In the genomic region with DNA sequence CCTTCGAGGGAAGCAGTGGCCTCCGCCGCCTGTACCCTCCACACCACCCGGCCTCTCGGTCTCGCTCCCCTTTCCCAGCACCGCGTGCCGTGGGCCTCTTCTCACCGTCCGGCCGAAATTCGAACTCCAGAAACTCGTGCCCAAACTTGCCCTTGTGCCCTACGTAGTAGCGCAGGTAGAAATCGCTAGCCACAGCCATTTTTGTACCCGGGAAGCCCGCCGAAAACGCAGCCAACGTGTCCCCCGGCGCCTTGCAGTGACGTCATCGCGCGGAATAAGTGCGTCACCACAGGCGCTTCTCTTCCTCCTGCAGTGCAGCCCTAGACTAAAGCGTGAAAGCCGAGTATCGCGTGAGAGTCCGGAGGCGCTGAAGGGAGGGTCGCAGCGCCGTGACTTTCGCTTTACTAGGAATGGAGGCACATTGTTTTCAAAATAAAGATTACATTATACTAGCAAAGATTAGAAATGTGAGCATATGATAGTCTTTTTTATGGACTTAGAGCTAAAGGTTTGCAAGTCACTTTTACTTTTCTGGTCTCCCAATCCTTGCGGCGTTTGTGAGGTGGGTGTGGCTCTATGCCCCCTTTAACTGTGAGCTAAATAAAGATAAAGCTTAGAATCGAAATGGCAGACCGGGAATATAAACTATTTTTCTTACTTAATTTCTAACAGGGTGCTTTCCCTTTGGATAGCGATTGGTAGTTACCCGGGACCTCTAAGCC, we compare ENCODE assay signal across 8 cellular contexts. TPM values are rescaled to one million over a fixed set of nuclear protein-coding genes. Genes with fewer than 3 reads are reported as not detected.
A peak's percentile ranks its signal among the peaks of the same experiment; 100 is the strongest.
DNase-seq lines count a peak whose midpoint lies in the region; ATAC-seq lines count a peak whose summit lies in the region.

A gene (minus strand): TSS at position 276 of the 722 bp plus-strand sequence. CDS start 77 bp downstream, at position 199.

- H2BK5ac ChIP-seq in mesenchymal stem cell (ENCODE audit: low read depth, low read length, poor library complexity, severe bottlenecking) = no peak within 1 kb of the TSS

- H2BK120ac ChIP-seq in mesenchymal stem cell (ENCODE audit: low read depth, low read length) = no peak within 1 kb of the TSS

- WGBS in mesenchymal stem cell = under 1% methylated on average over 35 of the region's 46 CpGs

- CTCF ChIA-PET in activated CD8-positive, alpha-beta memory T cell treated with anti-CD3 and anti-CD28 coated beads, Interleukin-2, amount 10 ng/mL, durations not matched to agents 7 days and 5 days (lab: Charles Lee) = interaction anchor here (0.6 to 1.8 kb wide), 7 partner anchors 9 to 460 kb away, joined by 3 to 7 read pairs (median 3); no protein-coding TSS in a partner anchor

- peak; percentile 95 for ATAC-seq in GM21381 (IDR thresholded peaks at IDR 0.05; ENCODE audit: unreplicated experiment)
- peak; percentile 97 for ATAC-seq in activated CD8-positive, alpha-beta memory T cell treated with anti-CD3 and anti-CD28 coated beads, Interleukin-2, amount 10 ng/mL, durations not matched to agents 7 days and 5 days

- H4K8ac ChIP-seq in mesenchymal stem cell (ENCODE audit: low read length) = peak within 1 kb of the TSS; percentile 93

- H3K36me3 Mint-ChIP-seq in activated CD8-positive, alpha-beta memory T cell treated with anti-CD3 and anti-CD28 coated beads, Interleukin-2, amount 10 ng/mL, durations not matched to agents 7 days and 5 days = peaks cover 42% of the 10 kb centered on the region

- H3K27me3 Mint-ChIP-seq in activated CD8-positive, alpha-beta memory T cell treated with anti-CD3 and anti-CD28 coated beads, Interleukin-2, amount 10 ng/mL, durations not matched to agents 7 days and 5 days = peaks cover 3% of the 10 kb centered on the region

- H3K79me1 ChIP-seq in mesenchymal stem cell (replicated peaks; ENCODE audit: low read length, poor library complexity, severe bottlenecking) = peaks cover 4% of the 10 kb centered on the region

- H3K4ac ChIP-seq in mesenchymal stem cell (ENCODE audit: low read depth in 1 of 2, low read length in 2 of 2) = peak within 1 kb of the TSS; percentile 96 to 97

- peak within 1 kb of the TSS; percentile 91 for H2AFZ ChIP-seq in mesenchymal stem cell (ENCODE audit: low read depth, low read length)

- H3K4me2 ChIP-seq in mesenchymal stem cell (ENCODE audit: low read length, poor library complexity, severe bottlenecking) = peak within 1 kb of the TSS; percentile 88

- peak within 1 kb of the TSS; percentile 91 for H3K4me3 ChIP-seq in NT2/D1 (ENCODE audit: insufficient read length, low read depth)
- H3K4me3 ChIP-seq in endocrine pancreas (ENCODE audit: control insufficient read depth, insufficient read depth, low read length) = peak within 1 kb of the TSS; percentile 96
- peak within 1 kb of the TSS; percentile 93 to 97 for H3K4me3 ChIP-seq in mesenchymal stem cell (ENCODE audit: insufficient read depth in 1 of 2, low read depth in 1 of 2, low read length in 2 of 2)

- peaks cover 54% of the 10 kb centered on the region for H3K4me1 Mint-ChIP-seq in activated CD8-positive, alpha-beta memory T cell treated with anti-CD3 and anti-CD28 coated beads, Interleukin-2, amount 10 ng/mL, durations not matched to agents 7 days and 5 days

- H3K4me3 Mint-ChIP-seq in activated CD8-positive, alpha-beta memory T cell treated with anti-CD3 and anti-CD28 coated beads, Interleukin-2, amount 10 ng/mL, durations not matched to agents 7 days and 5 days = peak within 1 kb of the TSS; percentile 95

- H3K4me1 ChIP-seq in NT2/D1 (ENCODE audit: insufficient read depth, insufficient read length) (no peaks in the 10 kb centered on the region), endocrine pancreas (ENCODE audit: control insufficient read depth, insufficient read depth, low read length) (peaks cover 8% of the 10 kb centered on the region), mesenchymal stem cell (ENCODE audit: control insufficient read depth, insufficient read depth, low read depth, low read length) (peaks cover 6% of the 10 kb centered on the region)

- H3K14ac ChIP-seq in mesenchymal stem cell (ENCODE audit: low read length in 2 of 2) = peak within 1 kb of the TSS in 1 of 2 experiments; percentile 78

- H3K27me3 ChIP-seq in NT2/D1 (ENCODE audit: insufficient read depth, insufficient read length) (no peaks in the 10 kb centered on the region), endocrine pancreas (ENCODE audit: control insufficient read depth, insufficient read depth, low read length) (no peaks in the 10 kb centered on the region), mesenchymal stem cell (ENCODE audit: control insufficient read depth in 1 of 2, insufficient read depth in 1 of 2, low read length in 2 of 2) (no peaks in the 10 kb centered on the region)

- peak within 1 kb of the TSS; percentile 89 for H4K91ac ChIP-seq in mesenchymal stem cell (ENCODE audit: low read length)

- peak within 1 kb of the TSS in 1 of 2 experiments; percentile 96 for H3K23ac ChIP-seq in mesenchymal stem cell (ENCODE audit: low read length in 2 of 2)

- H3K9me3 ChIP-seq in NT2/D1 (ENCODE audit: insufficient read depth, low read length) (no peaks in the 10 kb centered on the region), endocrine pancreas (ENCODE audit: control insufficient read depth, low read length) (no peaks in the 10 kb centered on the region), mesenchymal stem cell (ENCODE audit: control insufficient read depth, low read length) (no peaks in the 10 kb centered on the region)

- no peak within 1 kb of the TSS for H2BK15ac ChIP-seq in mesenchymal stem cell (ENCODE audit: low read depth, poor library complexity, severe bottlenecking)

- no peaks in the 10 kb centered on the region for H3K9me3 Mint-ChIP-seq in activated CD8-positive, alpha-beta memory T cell treated with anti-CD3 and anti-CD28 coated beads, Interleukin-2, amount 10 ng/mL, durations not matched to agents 7 days and 5 days (ENCODE audit: low read depth)

- H3K27ac ChIP-seq in mesenchymal stem cell (ENCODE audit: low read length, poor library complexity, severe bottlenecking) = peak within 1 kb of the TSS; percentile 91

- H3K36me3 ChIP-seq in NT2/D1 (ENCODE audit: insufficient read depth, insufficient read length, low read length) (peaks cover 43% of the 10 kb centered on the region), endocrine pancreas (ENCODE audit: control insufficient read depth, insufficient read depth, low read length) (no peaks in the 10 kb centered on the region), mesenchymal stem cell (ENCODE audit: control insufficient read depth in 1 of 2, insufficient read depth in 2 of 2, low read depth in 1 of 2, low read length in 2 of 2) (peaks cover 0 to 23% of the 10 kb centered on the region in 2 experiments)

- peak within 1 kb of the TSS; percentile 82 for H2AK5ac ChIP-seq in mesenchymal stem cell (ENCODE audit: low read length, severe bottlenecking)

- H3K27ac Mint-ChIP-seq in activated CD8-positive, alpha-beta memory T cell treated with anti-CD3 and anti-CD28 coated beads, Interleukin-2, amount 10 ng/mL, durations not matched to agents 7 days and 5 days = peak within 1 kb of the TSS; percentile 98

- peak within 1 kb of the TSS; percentile 87 to 93 for H3K18ac ChIP-seq in mesenchymal stem cell (ENCODE audit: low read depth in 1 of 2, low read length in 2 of 2)

- H2BK12ac ChIP-seq in mesenchymal stem cell (ENCODE audit: low read length in 2 of 2) = no peak within 1 kb of the TSS

- peak within 1 kb of the TSS; percentile 94 for H3K9ac ChIP-seq in NT2/D1 (ENCODE audit: insufficient read length, low read depth)
- H3K9ac ChIP-seq in endocrine pancreas (ENCODE audit: control insufficient read depth, insufficient read depth, low read length) = peak within 1 kb of the TSS; percentile 95
- peak within 1 kb of the TSS; percentile 98 for H3K9ac ChIP-seq in mesenchymal stem cell (ENCODE audit: low read length)

- DNase-seq in COLO829 (ENCODE audit: low spot score) = peak; percentile 92
- DNase-seq in HUDEP-2 (lab: John Stamatoyannopoulos, UW; ENCODE audit: unreplicated experiment in 76 of 76) = peak; percentile 4 to 95 (median 88)
- DNase-seq in NT2/D1 (ENCODE audit: low read depth, low spot score) = peak; percentile 100
- peak; percentile 99 for DNase-seq in activated CD8-positive, alpha-beta memory T cell treated with anti-CD3 and anti-CD28 coated beads, Interleukin-2, amount 10 ng/mL, durations not matched to agents 7 days and 5 days
- DNase-seq in mesenchymal stem cell = peak; percentile 97
- peak; percentile 98 for DNase-seq in stimulated activated CD8-positive, alpha-beta memory T cell treated with anti-CD3 and anti-CD28 coated beads, Interleukin-12 subunit alpha, Interleukin-12 subunit beta, amount 100 ng/mL, for 4 hours (ENCODE audit: low read depth)

RNA-seq across cellular contexts. Expression of the gene that starts here (rescaled TPM):
- total RNA-seq in activated CD8-positive, alpha-beta memory T cell treated with anti-CD3 and anti-CD28 coated beads, Interleukin-2, amount 10 ng/mL, durations not matched to agents 7 days and 5 days = 10 to 100 TPM; 53.3 to 77.2 TPM
- polyA plus RNA-seq in mesenchymal stem cell (2013, experiment 1 of 2) = 22.2 TPM
- 27.1 TPM for polyA plus RNA-seq in mesenchymal stem cell (2013, experiment 2 of 2)

Comparison
In these comparisons a context has a peak if more than half of its experiments do, and no peak if none do; other contexts are left out.
1. Peak in every context shown above with its lines: DNase-seq, ATAC-seq, H3K4me3 ChIP-seq and H3K27ac ChIP-seq.